ENCODE assay signal across 34 cellular contexts in the genomic region with DNA sequence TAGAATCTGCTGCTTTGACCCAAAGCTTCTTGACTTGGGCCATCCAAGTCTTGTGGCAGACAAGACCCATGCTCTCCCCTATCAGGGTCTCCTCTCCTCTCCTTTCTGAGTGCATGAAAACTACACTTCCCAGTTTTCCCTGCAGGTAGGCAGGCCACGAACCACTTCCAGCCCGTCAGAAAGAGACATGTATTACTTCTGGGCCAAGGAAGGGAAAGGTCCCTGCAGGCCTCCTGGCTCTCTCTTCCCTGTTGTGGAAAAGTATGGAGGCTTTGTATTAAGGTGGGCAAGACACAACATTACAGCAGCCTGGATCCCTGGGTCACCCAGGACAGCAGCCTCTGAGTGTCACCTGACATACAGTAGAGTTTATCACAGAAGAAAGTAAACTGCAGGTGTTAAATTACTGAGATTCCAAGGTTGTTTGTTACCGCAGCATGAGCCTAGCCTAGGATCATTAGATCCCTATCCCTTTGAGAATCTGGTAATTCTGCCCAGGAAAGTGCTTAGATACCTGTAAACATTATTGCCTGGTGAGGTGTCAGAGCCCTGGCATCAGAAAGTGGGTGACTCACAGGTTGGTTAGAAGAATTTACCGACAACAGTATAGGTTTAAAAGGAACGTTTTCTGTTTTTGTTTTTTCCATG.
DNase-seq lines count a peak whose midpoint lies in the region; ATAC-seq and TF ChIP-seq lines count a peak whose summit lies in the region.
"Had no signal": no experiment of that assay in that cellular context is flagged by ENCODE, and none has a peak within 500 bp of the region (broad histone marks: within the 10 kb centered on the region; RNA-seq: fewer than 3 reads in every experiment).

No MANE protein-coding gene starts in this region.

- no peak for TF ChIP-seq CTCF in H9 (conservative IDR thresholded peaks at IDR 0.05)
- no peak for TF ChIP-seq CTCF in RWPE1 (conservative IDR thresholded peaks at IDR 0.05; ENCODE audit: low read depth)
- no peak for TF ChIP-seq CTCF in foreskin keratinocyte (conservative IDR thresholded peaks at IDR 0.05)
- no peak for TF ChIP-seq CTCF in neural progenitor cell (IDR thresholded peaks at IDR 0.05)
- no peak for TF ChIP-seq CTCF in sigmoid colon (IDR thresholded peaks at IDR 0.05)
- TF ChIP-seq CTCF in WERI-Rb-1 (IDR thresholded peaks at IDR 0.05; ENCODE audit: low read depth, low read length), result no peak

- peak overlapping the region; percentile 44 for H3K4me2 ChIP-seq in H9 (ENCODE audit: insufficient read depth, insufficient read length, low read length)
- no peak overlapping the region for H3K4me2 ChIP-seq in neural progenitor cell
- H3K4me2 ChIP-seq: hepatocyte had no signal

- peak overlapping the region; percentile 95 for H2BK20ac ChIP-seq in H9 (ENCODE audit: low read depth, low read length, poor library complexity, severe bottlenecking)

- no peak overlapping the region for H3K4ac ChIP-seq in H9 (ENCODE audit: low read depth, low read length)

- H3K56ac ChIP-seq in H9 (ENCODE audit: insufficient read length, low read depth, low read length), result no peak overlapping the region

- TF ChIP-seq POLR2A in sigmoid colon (IDR thresholded peaks at IDR 0.05), result no peak

- H3K79me2 ChIP-seq in H9 (ENCODE audit: insufficient read depth, low read length) (no peaks in the 10 kb centered on the region), neural progenitor cell (ENCODE audit: low read depth) (no peaks in the 10 kb centered on the region)
- H3K79me2 ChIP-seq: hepatocyte had no signal

- H2BK12ac ChIP-seq in H9 (ENCODE audit: insufficient read length, low read depth, low read length), result peak overlapping the region; percentile 28

- H2BK5ac ChIP-seq in H9 (ENCODE audit: insufficient read length, low read length), result no peak overlapping the region

- H3K36me3 ChIP-seq in neural progenitor cell (no peaks in the 10 kb centered on the region), sigmoid colon (no peaks in the 10 kb centered on the region), WERI-Rb-1 (no peaks in the 10 kb centered on the region)
- H3K36me3 ChIP-seq: cardiac muscle cell, esophagus squamous epithelium, uterus had no signal

- no peak overlapping the region for H3K23ac ChIP-seq in H9 (ENCODE audit: insufficient read length, low read depth, low read length)

- H3K4me3 ChIP-seq in neural progenitor cell, result no peak overlapping the region
- no peak overlapping the region for H3K4me3 ChIP-seq in sigmoid colon
- H3K4me3 ChIP-seq in WERI-Rb-1 (ENCODE audit: low read depth, low read length), result no peak overlapping the region
- H3K4me3 ChIP-seq: cardiac muscle cell, coronary artery, esophagus squamous epithelium, GM12878, hepatocyte, K562, testis, uterus had no signal

- H3K9me3 ChIP-seq in H9 (ENCODE audit: control insufficient read depth, low read depth, low read length) (no peaks in the 10 kb centered on the region), neural progenitor cell (ENCODE audit: low read depth) (no peaks in the 10 kb centered on the region), sigmoid colon (no peaks in the 10 kb centered on the region), WERI-Rb-1 (ENCODE audit: severe bottlenecking) (peaks cover 5% of the 10 kb centered on the region)
- H3K9me3 ChIP-seq: Caco-2, esophagus squamous epithelium, testis, uterus had no signal

- DNase-seq in H9 (peak; percentile 45), RWPE1 (ENCODE audit: low spot score) (peak; percentile 80), foreskin keratinocyte (peak; percentile 60 to 82), neural progenitor cell (ENCODE audit: low spot score) (peak; percentile 10), Right ventricle myocardium superior (no peak), sigmoid colon (no peak), WERI-Rb-1 (no peak)
- DNase-seq: activated CD4-positive, alpha-beta memory T cell treated with anti-CD3 and anti-CD28 coated beads for 36 hours; activated CD4-positive, CD25-positive, alpha-beta regulatory T cell; activated naive CD4-positive, alpha-beta T cell treated with anti-CD3 and anti-CD28 coated beads, Interleukin-2, amount 50 U/mL, for 16 hours; amygdala; C1 segment of cervical spinal cord; Caco-2; DND-41; effector memory CD4-positive, alpha-beta T cell; esophagus squamous epithelium; midbrain; naive thymus-derived CD8-positive, alpha-beta T cell; NCI-H1417 treated with DMSO at 0.1 percent for 48 hours; NCI-H446; occipital lobe; SIG-M5; stimulated activated naive CD8-positive, alpha-beta T cell treated with anti-CD3 and anti-CD28 coated beads, Interleukin-15, Interleukin-2, amounts not matched to agents 100 U/mL and 50 U/mL, for 24 hours; SW 1271; T1000; testis; uterus had no signal

- TF ChIP-seq EP300 in sigmoid colon (IDR thresholded peaks at IDR 0.05), result no peak

- H3K14ac ChIP-seq in H9 (ENCODE audit: insufficient read depth, low read length), result no peak overlapping the region

- H3K27ac Mint-ChIP-seq in H9, result peak overlapping the region in 2 of 3 experiments; percentile 76 to 87; a peak in 3 of 7 replicates
- H3K27ac Mint-ChIP-seq in neural progenitor cell, result no peak overlapping the region
- H3K27ac Mint-ChIP-seq: activated CD4-positive, alpha-beta memory T cell treated with anti-CD3 and anti-CD28 coated beads for 36 hours; activated T-helper 17 cell treated with anti-CD3 and anti-CD28 coated beads, Interleukin-2, amount 50 U/mL, for 72 hours; naive thymus-derived CD8-positive, alpha-beta T cell had no signal

- H3K9ac ChIP-seq in H9 (ENCODE audit: extremely low read depth, insufficient read length, low read length), result peak overlapping the region; percentile 27
- no peak overlapping the region for H3K9ac ChIP-seq in neural progenitor cell

- no peak overlapping the region for H2AK5ac ChIP-seq in H9 (ENCODE audit: insufficient read length, low read length)

- no peak overlapping the region for H3K4me3 Mint-ChIP-seq in H9
- no peak overlapping the region for H3K4me3 Mint-ChIP-seq in neural progenitor cell
- H3K4me3 Mint-ChIP-seq: activated CD4-positive, alpha-beta memory T cell treated with anti-CD3 and anti-CD28 coated beads for 36 hours; activated T-helper 17 cell treated with anti-CD3 and anti-CD28 coated beads, Interleukin-2, amount 50 U/mL, for 72 hours; naive thymus-derived CD8-positive, alpha-beta T cell had no signal

- H3K23me2 ChIP-seq in H9 (ENCODE audit: insufficient read length, low read depth, low read length, poor library complexity, severe bottlenecking), result no peaks in the 10 kb centered on the region

- no CpG with 5 or more reads among the region's 5 CpGs for WGBS in H9 (ENCODE audit: extremely low coverage, insufficient read length, low lambda C conversion rate)
- WGBS in sigmoid colon, 2 donors, result 25 to 37% methylated on average over 5 of the region's 5 CpGs

- intact Hi-C loops in Right ventricle myocardium superior (cut with DNase I), result no loop called here
- intact Hi-C loops in sigmoid colon (cut with DNase I), result no loop called here

- no peaks in the 10 kb centered on the region for H3F3A ChIP-seq in neural progenitor cell (ENCODE audit: low read depth)

- H4K20me1 ChIP-seq in H9 (ENCODE audit: control insufficient read depth, insufficient read depth, insufficient read length) (no peaks in the 10 kb centered on the region), neural progenitor cell (ENCODE audit: low read depth) (no peaks in the 10 kb centered on the region)

- no peaks in the 10 kb centered on the region for H3K79me1 ChIP-seq in H9 (ENCODE audit: insufficient read depth, low read depth, low read length, poor library complexity, severe bottlenecking)

- H3K4me1 ChIP-seq in H9 (ENCODE audit: insufficient read depth, low read length) (peaks cover 3% of the 10 kb centered on the region; the same call in 1 of the 2 replicates), foreskin keratinocyte (no peaks in the 10 kb centered on the region), neural progenitor cell (peaks cover 3% of the 10 kb centered on the region), sigmoid colon (no peaks in the 10 kb centered on the region)
- H3K4me1 ChIP-seq: Caco-2, esophagus squamous epithelium, uterus had no signal

- H3K36me3 Mint-ChIP-seq in H9 (ENCODE audit: insufficient read depth in 1 of 3, low read depth in 3 of 3), result peaks cover 0 to 10% (median 0%) of the 10 kb centered on the region in 3 experiments; a peak in 4 of 7 replicates
- H3K36me3 Mint-ChIP-seq in neural progenitor cell, result no peaks in the 10 kb centered on the region
- H3K36me3 Mint-ChIP-seq: activated CD4-positive, alpha-beta memory T cell treated with anti-CD3 and anti-CD28 coated beads for 36 hours; naive thymus-derived CD8-positive, alpha-beta T cell had no signal

- no peak overlapping the region for H2BK15ac ChIP-seq in H9 (ENCODE audit: low read depth, low read length)

- H3K27ac ChIP-seq in H9 (ENCODE audit: insufficient read length, low read depth, low read length) (no peak overlapping the region), RWPE1 (no peak overlapping the region), foreskin keratinocyte (no peak overlapping the region), neural progenitor cell (no peak overlapping the region), sigmoid colon (no peak overlapping the region), WERI-Rb-1 (no peak overlapping the region)
- H3K27ac ChIP-seq: cardiac muscle cell, coronary artery, esophagus squamous epithelium, hepatocyte, testis, uterus had no signal

- H3K27me3 ChIP-seq in H9 (ENCODE audit: insufficient read depth, low read length) (no peaks in the 10 kb centered on the region), foreskin keratinocyte (no peaks in the 10 kb centered on the region), neural progenitor cell (no peaks in the 10 kb centered on the region), sigmoid colon (peaks cover 0 to 4% (median 0%) of the 10 kb centered on the region in 3 donors), WERI-Rb-1 (ENCODE audit: insufficient read depth, low read depth, severe bottlenecking) (no peaks in the 10 kb centered on the region)
- H3K27me3 ChIP-seq: cardiac muscle cell, hepatocyte, testis, uterus had no signal

- H3K18ac ChIP-seq in H9 (ENCODE audit: insufficient read length, low read depth, low read length), result peak overlapping the region; percentile 71

- H3K9me3 Mint-ChIP-seq in H9, result peaks cover 10 to 11% of the 10 kb centered on the region in 2 experiments
- peaks cover 3% of the 10 kb centered on the region for H3K9me3 Mint-ChIP-seq in neural progenitor cell
- H3K9me3 Mint-ChIP-seq: activated CD4-positive, alpha-beta memory T cell treated with anti-CD3 and anti-CD28 coated beads for 36 hours; activated T-helper 17 cell treated with anti-CD3 and anti-CD28 coated beads, Interleukin-2, amount 50 U/mL, for 72 hours; naive thymus-derived CD8-positive, alpha-beta T cell had no signal

- no peak overlapping the region for H2BK120ac ChIP-seq in H9 (ENCODE audit: low read depth, low read length, poor library complexity, severe bottlenecking)

- POLR2A ChIA-PET in RWPE1 (lab: Yijun Ruan, JAX; ENCODE audit: low non-redundant PET), result no interaction called here

- no peak overlapping the region for H4K8ac ChIP-seq in H9 (replicated peaks; ENCODE audit: insufficient read length, low read depth, low read length)

- H4K91ac ChIP-seq in H9 (ENCODE audit: insufficient read length, low read depth, low read length), result no peak overlapping the region

- peak; percentile 90 for ATAC-seq in foreskin keratinocyte
- ATAC-seq in Right ventricle myocardium superior (ENCODE audit: poor library complexity), result no peak
- no peak for ATAC-seq in HG02798 (IDR thresholded peaks at IDR 0.05; ENCODE audit: poor library complexity, unreplicated experiment)
- ATAC-seq: activated T-helper 17 cell treated with anti-CD3 and anti-CD28 coated beads, Interleukin-2, amount 50 U/mL, for 72 hours; GM12878; K562; naive thymus-derived CD8-positive, alpha-beta T cell; stimulated activated naive CD8-positive, alpha-beta T cell treated with anti-CD3 and anti-CD28 coated beads, Interleukin-15, Interleukin-2, amounts not matched to agents 100 U/mL and 50 U/mL, for 24 hours had no signal

- peaks cover 33 to 34% of the 10 kb centered on the region in 2 experiments for H3K4me1 Mint-ChIP-seq in H9
- peaks cover 9% of the 10 kb centered on the region for H3K4me1 Mint-ChIP-seq in neural progenitor cell
- H3K4me1 Mint-ChIP-seq: activated T-helper 17 cell treated with anti-CD3 and anti-CD28 coated beads, Interleukin-2, amount 50 U/mL, for 72 hours had no signal

- no peak overlapping the region for H3T11ph ChIP-seq in H9 (ENCODE audit: low read length)

- H3K27me3 Mint-ChIP-seq in H9 (ENCODE audit: low read depth) (peaks cover 2% of the 10 kb centered on the region), neural progenitor cell (ENCODE audit: insufficient read depth, low read depth) (peaks cover 3% of the 10 kb centered on the region)
- H3K27me3 Mint-ChIP-seq: activated CD4-positive, alpha-beta memory T cell treated with anti-CD3 and anti-CD28 coated beads for 36 hours had no signal

- CTCF ChIA-PET in RWPE1 (lab: Yijun Ruan, JAX), result interaction anchor here (0.6 kb wide), 1 partner anchor 13 kb away, joined by 4 read pairs; no protein-coding TSS in a partner anchor

- H4K5ac ChIP-seq in H9 (ENCODE audit: insufficient read length, low read depth, low read length), result no peak overlapping the region

- peak overlapping the region; percentile 76 for H2AFZ ChIP-seq in H9 (ENCODE audit: low read length)
- peak overlapping the region; percentile 95 for H2AFZ ChIP-seq in neural progenitor cell (replicated peaks)
- H2AFZ ChIP-seq: hepatocyte had no signal

Comparison
In these comparisons a context has a peak if more than half of its experiments do, and no peak if none do; other contexts are left out.
1. DNase-seq: peak in H9 (single experiment), RWPE1 (single experiment), foreskin keratinocyte (2 of 2) and neural progenitor cell (single experiment); none in Right ventricle myocardium superior (single experiment), sigmoid colon (single experiment) and WERI-Rb-1 (single experiment).